Comparison of ENCODE assay signal across 10 cellular contexts in genomic region chr1:18922848-18923475, GRCh38. TPM values are rescaled to one million over a fixed set of nuclear protein-coding genes. Genes with fewer than 3 reads are reported as not detected.
A peak's percentile ranks its signal among the peaks of the same experiment; 100 is the strongest.
DNase-seq lines count a peak whose midpoint lies in the region; ATAC-seq and TF ChIP-seq lines count a peak whose summit lies in the region.
"Had no signal": no experiment of that assay in that cellular context is flagged by ENCODE, and none has a peak within 500 bp of the region (broad histone marks: within the 10 kb centered on the region; RNA-seq: fewer than 3 reads in every experiment).

No MANE protein-coding gene starts in this region.

- in situ Hi-C loops in mammary epithelial cell (cut with MboI; ENCODE audit: low sequenced_read_pairs in 2 of 2), result no loop called here

- H3K4me3 ChIP-seq in mammary epithelial cell (replicated peaks in 1 of 3; ENCODE audit: insufficient read depth in 1 of 3, low read depth in 2 of 3, low read length in 3 of 3), result peak overlapping the region in 2 of 3 experiments; percentile 4 to 17
- H3K4me3 ChIP-seq in mesodermal cell (ENCODE audit: extremely low read depth, insufficient read depth, low read length, poor library complexity, severe bottlenecking), result no peak overlapping the region

- no peaks in the 10 kb centered on the region for H3K9me3 ChIP-seq in mammary epithelial cell (replicated peaks; ENCODE audit: insufficient read depth, low read length)
- no peaks in the 10 kb centered on the region for H3K9me3 ChIP-seq in mesodermal cell (ENCODE audit: control insufficient read depth, low read length)

- no peaks in the 10 kb centered on the region for H3K36me3 Mint-ChIP-seq in type B pancreatic cell

- peak overlapping the region; percentile 21 for H3K4me3 Mint-ChIP-seq in type B pancreatic cell

- H3K9ac ChIP-seq in mammary epithelial cell (ENCODE audit: insufficient read depth, low read length), result peak overlapping the region; percentile 60

- H3K27me3 ChIP-seq in mammary epithelial cell (ENCODE audit: insufficient read depth, low read length), result no peaks in the 10 kb centered on the region

- H3K27me3 Mint-ChIP-seq in type B pancreatic cell, result no peaks in the 10 kb centered on the region

- no peak overlapping the region for H2AFZ ChIP-seq in mammary epithelial cell (ENCODE audit: low read depth, low read length)

- CTCF ChIA-PET in mammary epithelial cell (lab: Charles Lee; ENCODE audit: low non-redundant PET), result no interaction called here

- 30% methylated on average over 4 of the region's 15 CpGs for WGBS in mammary epithelial cell (ENCODE audit: low coverage, missing lambda C conversion rate)
- 81 to 88% methylated on average over 10 to 13 of the region's 15 CpGs for WGBS in mesodermal cell (ENCODE audit: insufficient coverage in 2 of 2), 2 experiments

- DNase-seq in NCI-H2196 (lab: John Stamatoyannopoulos, UW; ENCODE audit: unreplicated experiment) (peak; percentile 10), NCI-H2196 treated with DMSO at 0.1 percent for 48 hours (lab: John Stamatoyannopoulos, UW; ENCODE audit: unreplicated experiment) (no peak), mammary epithelial cell (peak; percentile 79), type B pancreatic cell (ENCODE audit: extremely low spot score, unreplicated experiment) (no peak), SKM-1 (lab: John Stamatoyannopoulos, UW; ENCODE audit: unreplicated experiment) (no peak)
- DNase-seq: NCI-H82 had no signal

- TF ChIP-seq CTCF in mammary epithelial cell (conservative IDR thresholded peaks at IDR 0.05 in 1 of 2, IDR thresholded peaks at IDR 0.05 in 1 of 2; ENCODE audit: extremely low read depth in 1 of 2, insufficient read depth in 1 of 2, low read depth in 1 of 2, low read length in 2 of 2) (no peak), type B pancreatic cell (conservative IDR thresholded peaks at IDR 0.05) (no peak)

- dilution Hi-C loops in mammary epithelial cell (cut with HindIII; ENCODE audit: low sequenced_read_pairs), result no loop called here

- peak overlapping the region; percentile 80 for H3K4me2 ChIP-seq in mammary epithelial cell (ENCODE audit: insufficient read depth, low read depth, low read length)

- H3K27ac ChIP-seq in mammary epithelial cell (ENCODE audit: insufficient read depth, low read depth, low read length), result peak overlapping the region; percentile 54
- H3K27ac ChIP-seq in mesodermal cell (ENCODE audit: low read depth, low read length, severe bottlenecking), result peak overlapping the region; percentile 89

- H3K79me2 ChIP-seq in mammary epithelial cell (ENCODE audit: insufficient read depth, low read length), result peaks cover 88% of the 10 kb centered on the region

- peaks cover 8% of the 10 kb centered on the region for H3K36me3 ChIP-seq in mammary epithelial cell (ENCODE audit: insufficient read depth, low read length)
- peaks cover 17% of the 10 kb centered on the region for H3K36me3 ChIP-seq in mesodermal cell (ENCODE audit: control insufficient read depth, insufficient read depth, low read length)

- peaks cover 46% of the 10 kb centered on the region for H3K4me1 Mint-ChIP-seq in type B pancreatic cell (ENCODE audit: unreplicated experiment)

- ATAC-seq in GM18517 (IDR thresholded peaks at IDR 0.05; ENCODE audit: unreplicated experiment) (no peak), HG03378 (IDR thresholded peaks at IDR 0.05; ENCODE audit: unreplicated experiment) (no peak)

- H3K4me1 ChIP-seq in mammary epithelial cell (ENCODE audit: insufficient read depth, low read length) (peaks cover 59% of the 10 kb centered on the region), mesodermal cell (ENCODE audit: control insufficient read depth, insufficient read depth, low read length, poor library complexity, severe bottlenecking) (peaks cover 63% of the 10 kb centered on the region)

- H3K27ac Mint-ChIP-seq in type B pancreatic cell, result peak overlapping the region; percentile 63
- H3K27ac Mint-ChIP-seq: activated T-helper 1 cell treated with anti-CD3 and anti-CD28 coated beads, Interleukin-12 subunit alpha, Interleukin-12 subunit beta, Interleukin-2, Interleukin-4 antibody, amounts not matched to agents 30 ng/mL and 10 ng/mL and 1 ng/mL, durations not matched to agents 14 hours and 24 hours and 36 hours had no signal

- BruUV-seq in mammary epithelial cell (replicated peaks; lab: Mats Ljungman, UMichigan), result no TSS peak

- H3K9me3 Mint-ChIP-seq in type B pancreatic cell, result no peaks in the 10 kb centered on the region
- H3K9me3 Mint-ChIP-seq: activated T-helper 1 cell treated with anti-CD3 and anti-CD28 coated beads, Interleukin-12 subunit alpha, Interleukin-12 subunit beta, Interleukin-2, Interleukin-4 antibody, amounts not matched to agents 30 ng/mL and 10 ng/mL and 1 ng/mL, durations not matched to agents 14 hours and 24 hours and 36 hours had no signal

- H4K20me1 ChIP-seq in mammary epithelial cell (ENCODE audit: insufficient read depth, low read length), result no peaks in the 10 kb centered on the region

- intact Hi-C loops in mammary epithelial cell (cut with micrococcal nuclease), result loop anchor here (1.0 to 10.0 kb wide), 3 partner anchors 16 to 732 kb away; no protein-coding TSS in a partner anchor

RNA-seq across cellular contexts. Expression of gene ALDH4A1, which starts 20.6 kb away (rescaled TPM):
- total RNA-seq in mammary epithelial cell (10 to 100 TPM; 24.0 to 41.4 TPM), type B pancreatic cell (ENCODE audit: low replicate concordance) (25.6 and 26.7 TPM in 2 replicates)
- polyA plus RNA-seq in mammary epithelial cell, result 35.3 TPM
- 24.8 TPM for polyA minus RNA-seq in mammary epithelial cell
- polyA plus RNA-seq in mesodermal cell (2013, experiment 1 of 2), result 13.2 TPM
- 12.6 TPM for polyA plus RNA-seq in mesodermal cell (2013, experiment 2 of 2)

RNA-seq across cellular contexts. Expression of gene IFFO2, which starts 33.5 kb away (rescaled TPM):
- total RNA-seq in mammary epithelial cell, result 100 to 1,000 TPM in 1 of 2 donors, 10 to 100 TPM in 1; 94.8 to 304 TPM
- polyA plus RNA-seq in mammary epithelial cell, result 66.9 TPM
- 116 TPM for polyA minus RNA-seq in mammary epithelial cell
- 17.6 TPM for polyA plus RNA-seq in mesodermal cell (2013, experiment 1 of 2)
- polyA plus RNA-seq in mesodermal cell (2013, experiment 2 of 2), result 11.7 TPM
- total RNA-seq in type B pancreatic cell (ENCODE audit: low replicate concordance), result 11.3 and 14.7 TPM in 2 replicates

Comparison
In these comparisons a context has a peak if more than half of its experiments do, and no peak if none do; other contexts are left out.
1. DNase-seq: peak in NCI-H2196 (single experiment) and mammary epithelial cell (single experiment); none in NCI-H2196 treated with DMSO at 0.1 percent for 48 hours (single experiment), type B pancreatic cell (single experiment) and SKM-1 (single experiment).